In the genomic region with DNA sequence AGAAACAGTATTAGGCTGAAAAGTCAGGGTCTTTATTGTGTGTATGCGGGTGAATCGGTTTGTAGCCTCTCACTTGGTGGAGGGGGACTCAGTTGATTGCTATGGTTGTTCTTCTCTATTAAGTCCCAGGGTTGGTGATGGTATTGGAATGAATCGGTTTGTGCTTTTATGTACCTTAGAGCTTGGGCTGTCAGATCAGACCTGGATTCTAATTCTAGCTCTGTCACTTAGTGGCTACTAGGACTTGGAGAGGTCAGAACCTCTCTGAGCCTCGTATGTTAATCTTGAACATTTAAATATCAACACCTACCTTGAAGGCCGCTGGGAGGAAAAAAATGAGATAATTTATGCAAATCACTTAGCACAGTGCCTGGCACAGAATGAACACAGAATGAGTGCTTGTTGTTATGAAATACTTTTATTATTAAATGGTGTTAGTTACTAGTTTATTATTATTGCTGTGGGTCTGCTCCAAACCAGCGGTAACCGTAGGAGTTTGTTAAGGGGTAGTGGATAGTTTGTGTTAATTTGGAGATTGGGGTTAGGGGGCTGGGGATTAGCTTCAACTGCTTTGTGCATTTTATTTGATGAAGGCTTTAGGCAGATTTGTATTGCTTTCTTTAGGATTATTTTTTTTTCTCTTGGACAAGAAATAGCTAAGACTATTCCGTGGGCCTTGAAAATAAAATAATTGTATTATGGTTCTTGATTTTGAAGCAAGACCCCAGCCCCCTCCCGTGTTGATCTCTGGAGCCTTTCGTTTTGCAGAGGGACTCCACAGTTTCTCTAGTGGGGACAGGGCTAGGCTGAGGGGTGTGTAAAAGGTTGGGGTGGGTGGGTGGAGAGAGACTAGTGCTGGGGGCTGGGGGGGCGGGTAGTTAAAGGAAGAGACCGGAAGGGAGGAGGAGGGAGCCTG, we compare ENCODE assay signal across 8 cellular contexts. TPM values are rescaled to one million over a fixed set of nuclear protein-coding genes. Genes with fewer than 3 reads are reported as not detected.
DNase-seq lines count a peak whose midpoint lies in the region; FAIRE-seq and TF ChIP-seq lines count a peak whose summit lies in the region.

No MANE protein-coding gene starts in this region.

- peak overlapping the region; percentile 66 for H3K4me2 ChIP-seq in endothelial cell of umbilical vein (ENCODE audit: insufficient read depth, low read length)

- H3K36me3 ChIP-seq in endothelial cell of umbilical vein (ENCODE audit: control insufficient read depth in 2 of 2, extremely low read depth in 1 of 2, insufficient read depth in 2 of 2, low read length in 2 of 2) (peaks cover 0 to 2% of the 10 kb centered on the region in 2 experiments), prostate gland (no peaks in the 10 kb centered on the region)

- H3K27me3 ChIP-seq in endothelial cell of umbilical vein (ENCODE audit: control insufficient read depth in 2 of 2, insufficient read depth in 2 of 2, low read length in 2 of 2) (no peaks in the 10 kb centered on the region), prostate gland (replicated peaks; ENCODE audit: insufficient read depth) (no peaks in the 10 kb centered on the region)

- DNase-seq in NCI-H510A treated with DMSO at 0.1 percent for 48 hours (lab: John Stamatoyannopoulos, UW): peak; percentile 52
- DNase-seq in NCI-H510A (lab: John Stamatoyannopoulos, UW): no peak
- peak; percentile 77 for DNase-seq in RKO (ENCODE audit: low spot score)
- DNase-seq in endothelial cell of umbilical vein (ENCODE audit: low read depth, low spot score): no peak
- no peak for DNase-seq in prostate gland (ENCODE audit: low spot score)
- no peak for DNase-seq in posterior vena cava (ENCODE audit: low spot score)
- no peak for DNase-seq in T-helper 9 cell
- no peak for DNase-seq in NCI-H2029 (lab: John Stamatoyannopoulos, UW)

- peak overlapping the region in 1 of 3 experiments; percentile 14 for H3K4me3 ChIP-seq in endothelial cell of umbilical vein (replicated peaks in 1 of 3; ENCODE audit: insufficient read depth in 1 of 3, low read depth in 1 of 3, low read length in 3 of 3)
- peak overlapping the region; percentile 3 to 83 for H3K4me3 ChIP-seq in prostate gland

- POLR2A ChIA-PET in endothelial cell of umbilical vein (lab: Charles Lee): interaction anchor here (0.8 kb wide), 1 partner anchor 18 kb away, joined by 3 read pairs; no protein-coding TSS in a partner anchor

- TF ChIP-seq CTCF in endothelial cell of umbilical vein (IDR thresholded peaks at IDR 0.05; ENCODE audit: extremely low read depth in 1 of 2, insufficient read depth in 1 of 2, low read depth in 1 of 2, low read length in 2 of 2): no peak
- TF ChIP-seq CTCF in prostate gland (IDR thresholded peaks at IDR 0.05): no peak

- TF ChIP-seq POLR2A in endothelial cell of umbilical vein (IDR thresholded peaks at IDR 0.05; ENCODE audit: low read depth, low read length) (no peak), prostate gland (IDR thresholded peaks at IDR 0.05) (no peak)

- no peaks in the 10 kb centered on the region for H3K79me2 ChIP-seq in endothelial cell of umbilical vein (ENCODE audit: control insufficient read depth, insufficient read depth, low read length)

- intact Hi-C loops in endothelial cell of umbilical vein (cut with micrococcal nuclease) (loop anchor here (5.0 kb wide), 1 partner anchor 265 kb away; no protein-coding TSS in a partner anchor), prostate gland (cut with DNase I) (loop anchor here (10.0 kb wide), 1 partner anchor 603 kb away; a partner anchor contains a TSS), posterior vena cava (cut with DNase I) (no loop called here)

- no peak overlapping the region for H3K9ac ChIP-seq in endothelial cell of umbilical vein (replicated peaks; ENCODE audit: extremely low read depth, insufficient read depth, low read length)

- CTCF ChIA-PET in endothelial cell of umbilical vein (lab: Charles Lee): interaction anchor here (0.7 to 1.4 kb wide), 3 partner anchors 12 to 94 kb away, joined by 3 to 5 read pairs (median 4); no protein-coding TSS in a partner anchor

- H3K9me1 ChIP-seq in endothelial cell of umbilical vein (replicated peaks; ENCODE audit: control insufficient read depth, extremely low read depth, insufficient read depth, low read length): no peaks in the 10 kb centered on the region

- dilution Hi-C loops in endothelial cell of umbilical vein (cut with MboI; ENCODE audit: extremely low pct_ligation_motif_present, low sequenced_read_pairs): no loop called here

- 6% methylated on average over 12 of the region's 12 CpGs for whole genome bisulfite sequencing in prostate gland

- H3K4me1 ChIP-seq in endothelial cell of umbilical vein (ENCODE audit: control insufficient read depth, extremely low read depth, insufficient read depth, low read length) (peaks cover 40% of the 10 kb centered on the region), prostate gland (replicated peaks) (peaks cover 22% of the 10 kb centered on the region)

- no peak for FAIRE-seq in endothelial cell of umbilical vein (lab: Jason Lieb, UNC)

- H2AFZ ChIP-seq in endothelial cell of umbilical vein (ENCODE audit: low read depth, low read length): peak overlapping the region; percentile 1

- no TSS peak for BruUV-seq in endothelial cell of umbilical vein (replicated peaks; lab: Mats Ljungman, UMichigan)

- no peaks in the 10 kb centered on the region for H4K20me1 ChIP-seq in endothelial cell of umbilical vein (replicated peaks; ENCODE audit: control insufficient read depth, extremely low read depth, insufficient read depth, low read length)

- peak overlapping the region; percentile 87 for H3K27ac ChIP-seq in endothelial cell of umbilical vein (ENCODE audit: insufficient read depth, low read depth, low read length)
- peak overlapping the region; percentile 95 to 98 for H3K27ac ChIP-seq in prostate gland

- H3K9me3 ChIP-seq in endothelial cell of umbilical vein (replicated peaks; ENCODE audit: control insufficient read depth, insufficient read depth, low read length) (no peaks in the 10 kb centered on the region), prostate gland (no peaks in the 10 kb centered on the region)

RNA-seq across cellular contexts. Expression of a gene that starts 3.6 kb away (rescaled TPM):
- 17.8 and 19.2 TPM in 2 replicates for total RNA-seq in endothelial cell of umbilical vein
- polyA plus RNA-seq in endothelial cell of umbilical vein: 1.8 and 2.0 TPM in 2 replicates
- 1.2 and 1.7 TPM in 2 replicates for polyA plus RNA-seq in endothelial cell of umbilical vein (2011; cell fraction: cytosol; rRNA removed)
- 9.3 and 13.0 TPM in 2 replicates for polyA plus RNA-seq in endothelial cell of umbilical vein (2011; cell fraction: nucleus; rRNA removed)
- polyA plus RNA-seq in endothelial cell of umbilical vein (2012): 6.6 and 13.4 TPM in 2 replicates
- polyA minus RNA-seq in endothelial cell of umbilical vein: 4.9 and 9.7 TPM in 2 replicates
- 4.9 TPM for polyA minus RNA-seq in endothelial cell of umbilical vein (2011; cell fraction: cytosol; rRNA and poly(A)+ RNA removed)
- polyA minus RNA-seq in endothelial cell of umbilical vein (2011; cell fraction: nucleus; rRNA and poly(A)+ RNA removed): 22.5 and 24.4 TPM in 2 replicates
- total RNA-seq in prostate gland: 10 to 100 TPM; 12.7 to 30.2 TPM
- 10 to 100 TPM; 21.0 to 29.0 TPM for total RNA-seq in posterior vena cava

RNA-seq across cellular contexts. Expression of a gene that starts 17.2 kb away (rescaled TPM):
- 39.2 and 53.4 TPM in 2 replicates for total RNA-seq in endothelial cell of umbilical vein
- polyA plus RNA-seq in endothelial cell of umbilical vein: 165 and 185 TPM in 2 replicates
- polyA plus RNA-seq in endothelial cell of umbilical vein (2011; cell fraction: cytosol; rRNA removed): 106 and 108 TPM in 2 replicates
- 35.2 TPM in 2 replicates for polyA plus RNA-seq in endothelial cell of umbilical vein (2011; cell fraction: nucleus; rRNA removed)
- 15.7 and 18.9 TPM in 2 replicates for polyA plus RNA-seq in endothelial cell of umbilical vein (2012)
- polyA minus RNA-seq in endothelial cell of umbilical vein: 17.3 and 23.4 TPM in 2 replicates
- not detected for polyA minus RNA-seq in endothelial cell of umbilical vein (2011; cell fraction: cytosol; rRNA and poly(A)+ RNA removed)
- 9.3 and 9.6 TPM in 2 replicates for polyA minus RNA-seq in endothelial cell of umbilical vein (2011; cell fraction: nucleus; rRNA and poly(A)+ RNA removed)
- 10 to 100 TPM; 11.1 to 15.7 TPM for total RNA-seq in prostate gland
- 10 to 100 TPM; 17.5 to 26.1 TPM for total RNA-seq in posterior vena cava

RNA-seq across cellular contexts. Expression of a gene that starts 19.7 kb away (rescaled TPM):
- total RNA-seq in endothelial cell of umbilical vein (119 TPM in 2 replicates), prostate gland (100 to 1,000 TPM in 1 of 2 donors, 10 to 100 TPM in 1; 74.6 to 163 TPM), posterior vena cava (10 to 100 TPM; 65.2 to 79.7 TPM)
- 267 and 363 TPM in 2 replicates for polyA plus RNA-seq in endothelial cell of umbilical vein
- polyA plus RNA-seq in endothelial cell of umbilical vein (2011; cell fraction: cytosol; rRNA removed): 122 and 161 TPM in 2 replicates
- polyA plus RNA-seq in endothelial cell of umbilical vein (2011; cell fraction: nucleus; rRNA removed): 57.9 and 63.9 TPM in 2 replicates
- 75.5 and 87.5 TPM in 2 replicates for polyA plus RNA-seq in endothelial cell of umbilical vein (2012)
- 44.0 and 54.0 TPM in 2 replicates for polyA minus RNA-seq in endothelial cell of umbilical vein
- 158 TPM for polyA minus RNA-seq in endothelial cell of umbilical vein (2011; cell fraction: cytosol; rRNA and poly(A)+ RNA removed)
- polyA minus RNA-seq in endothelial cell of umbilical vein (2011; cell fraction: nucleus; rRNA and poly(A)+ RNA removed): 14.4 and 33.0 TPM in 2 replicates

RNA-seq across cellular contexts. Expression of a gene that starts 20.2 kb away (rescaled TPM):
- 16.8 and 18.1 TPM in 2 replicates for total RNA-seq in endothelial cell of umbilical vein
- polyA plus RNA-seq in endothelial cell of umbilical vein: 7.7 and 9.4 TPM in 2 replicates
- polyA plus RNA-seq in endothelial cell of umbilical vein (2011; cell fraction: cytosol; rRNA removed): 6.9 and 7.5 TPM in 2 replicates
- polyA plus RNA-seq in endothelial cell of umbilical vein (2011; cell fraction: nucleus; rRNA removed): 13.0 and 15.9 TPM in 2 replicates
- polyA plus RNA-seq in endothelial cell of umbilical vein (2012): 8.4 and 9.9 TPM in 2 replicates
- 8.3 and 15.0 TPM in 2 replicates for polyA minus RNA-seq in endothelial cell of umbilical vein
- 9.1 TPM for polyA minus RNA-seq in endothelial cell of umbilical vein (2011; cell fraction: cytosol; rRNA and poly(A)+ RNA removed)
- polyA minus RNA-seq in endothelial cell of umbilical vein (2011; cell fraction: nucleus; rRNA and poly(A)+ RNA removed): 7.2 and 8.7 TPM in 2 replicates
- total RNA-seq in prostate gland: 10 to 100 TPM in 1 of 2 donors, 1 to 10 TPM in 1; 5.7 to 20.8 TPM
- total RNA-seq in posterior vena cava: 1 to 10 TPM; 8.9 TPM

RNA-seq across cellular contexts. Expression of a gene that starts 51.0 kb away (rescaled TPM):
- total RNA-seq in endothelial cell of umbilical vein (185 and 189 TPM in 2 replicates), prostate gland (100 to 1,000 TPM; 166 to 196 TPM), posterior vena cava (100 to 1,000 TPM in 1 of 2 donors, 10 to 100 TPM in 1; 67.4 to 105 TPM)
- polyA plus RNA-seq in endothelial cell of umbilical vein: 102 and 108 TPM in 2 replicates
- 49.9 and 71.3 TPM in 2 replicates for polyA plus RNA-seq in endothelial cell of umbilical vein (2011; cell fraction: cytosol; rRNA removed)
- 282 and 317 TPM in 2 replicates for polyA plus RNA-seq in endothelial cell of umbilical vein (2011; cell fraction: nucleus; rRNA removed)
- polyA plus RNA-seq in endothelial cell of umbilical vein (2012): 104 and 141 TPM in 2 replicates
- polyA minus RNA-seq in endothelial cell of umbilical vein: 169 and 172 TPM in 2 replicates
- 55.1 TPM for polyA minus RNA-seq in endothelial cell of umbilical vein (2011; cell fraction: cytosol; rRNA and poly(A)+ RNA removed)
- polyA minus RNA-seq in endothelial cell of umbilical vein (2011; cell fraction: nucleus; rRNA and poly(A)+ RNA removed): 98.9 and 110 TPM in 2 replicates

Comparison
In these comparisons a context has a peak if more than half of its experiments do, and no peak if none do; other contexts are left out.
1. DNase-seq: peak in NCI-H510A treated with DMSO at 0.1 percent for 48 hours (single experiment) and RKO (single experiment); none in NCI-H510A (single experiment), endothelial cell of umbilical vein (single experiment), prostate gland (single experiment), posterior vena cava (single experiment), T-helper 9 cell (single experiment) and NCI-H2029 (single experiment).
2. intact Hi-C loops: an anchor here in endothelial cell of umbilical vein (5.0 kb wide) and prostate gland (10.0 kb wide); none called in posterior vena cava.